17 cellular contexts compared by ENCODE assay signal in the genomic region with DNA sequence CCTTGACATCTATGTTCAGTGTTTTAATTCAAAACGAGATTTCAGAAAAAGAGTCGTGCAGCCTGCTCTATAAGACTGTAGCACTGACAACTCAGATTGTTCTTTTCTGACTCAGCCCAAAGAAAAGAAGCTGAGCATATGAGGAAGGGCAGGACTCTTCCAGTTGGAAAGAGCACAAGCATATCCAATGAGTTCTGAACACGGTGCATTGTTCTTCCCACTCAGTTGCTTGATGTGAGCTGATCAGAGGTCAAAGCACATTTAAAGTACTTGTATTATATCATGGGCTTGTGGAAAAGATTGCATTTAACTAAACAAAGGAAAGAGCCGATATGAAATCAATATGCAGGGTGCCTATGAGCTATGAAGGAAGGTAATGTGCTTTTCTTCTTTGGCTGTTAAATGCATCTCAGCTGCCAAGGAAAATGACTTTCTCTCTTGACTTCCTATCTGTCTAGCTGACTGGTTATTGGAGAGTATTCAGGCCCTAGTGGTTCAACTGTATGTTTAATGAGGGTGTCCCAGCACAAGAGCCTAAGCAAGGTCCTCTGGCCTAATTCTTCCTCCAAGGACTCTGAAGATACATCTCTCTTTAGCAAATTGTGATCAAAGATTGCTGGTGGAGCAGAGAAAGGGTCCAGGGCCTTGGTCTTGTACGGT.
DNase-seq lines count a peak whose midpoint lies in the region; ATAC-seq and TF ChIP-seq lines count a peak whose summit lies in the region.
"Had no signal": no experiment of that assay in that cellular context is flagged by ENCODE, and none has a peak within 500 bp of the region (broad histone marks: within the 10 kb centered on the region; RNA-seq: fewer than 3 reads in every experiment).

No MANE protein-coding gene starts in this region.

- H2AFZ ChIP-seq in GM23338: 0 out of 2 replicates have a peak overlapping the region, but pooled peaks have one; percentile 43

- ATAC-seq in left ventricle myocardium superior (peak; percentile 56), GM23338 (no peak), GM19328 (IDR thresholded peaks at IDR 0.05; ENCODE audit: unreplicated experiment) (no peak)
- ATAC-seq: GM12878 had no signal

- H3K27ac Mint-ChIP-seq in GM23338: no peak overlapping the region
- H3K27ac Mint-ChIP-seq: CD14-positive monocyte; CD4-positive, alpha-beta memory T cell had no signal

- H3K4me2 ChIP-seq in GM23338: no peak overlapping the region
- H3K4me2 ChIP-seq: BLaER1 had no signal

- no peaks in the 10 kb centered on the region for H3K36me3 Mint-ChIP-seq in GM23338 (ENCODE audit: low read depth)
- H3K36me3 Mint-ChIP-seq: CD14-positive monocyte; CD4-positive, alpha-beta memory T cell had no signal

- no peaks in the 10 kb centered on the region for H3F3A ChIP-seq in GM23338 (replicated peaks; ENCODE audit: low read depth)

- H3K4me1 Mint-ChIP-seq in GM23338: peaks cover 3% of the 10 kb centered on the region; the same call in 2 of the 3 replicates
- H3K4me1 Mint-ChIP-seq: CD14-positive monocyte; CD4-positive, alpha-beta memory T cell had no signal

- H3K9me3 Mint-ChIP-seq in GM23338: no peaks in the 10 kb centered on the region
- H3K9me3 Mint-ChIP-seq: CD4-positive, alpha-beta memory T cell had no signal

- H3K36me3 ChIP-seq in left ventricle myocardium inferior: no peaks in the 10 kb centered on the region
- H3K36me3 ChIP-seq in GM23338 (ENCODE audit: insufficient read depth): no peaks in the 10 kb centered on the region
- H3K36me3 ChIP-seq in tibial artery: peaks cover 0 to 3% (median 0%) of the 10 kb centered on the region in 3 donors
- H3K36me3 ChIP-seq: BLaER1, HAP-1 had no signal

- no peaks in the 10 kb centered on the region for H3K27me3 Mint-ChIP-seq in GM23338 (ENCODE audit: insufficient read depth, low read depth, poor library complexity)

- no peaks in the 10 kb centered on the region for H3K9me2 ChIP-seq in GM23338 (ENCODE audit: insufficient read depth)

- no peaks in the 10 kb centered on the region for H3K79me2 ChIP-seq in GM23338 (replicated peaks; ENCODE audit: insufficient read depth)

- H3K4me3 ChIP-seq in left ventricle myocardium inferior (no peak overlapping the region), GM23338 (no peak overlapping the region), tibial artery (no peak overlapping the region)
- H3K4me3 ChIP-seq: BLaER1, GM12878, HAP-1 had no signal

- intact Hi-C loops in left ventricle myocardium superior (cut with micrococcal nuclease) (no loop called here), left ventricle myocardium inferior (cut with micrococcal nuclease) (no loop called here), tibial artery (cut with DNase I; ENCODE audit: low total_unique reads) (no loop called here)

- H3K27me3 ChIP-seq in left ventricle myocardium inferior (ENCODE audit: low read depth) (no peaks in the 10 kb centered on the region), GM23338 (ENCODE audit: insufficient read depth) (no peaks in the 10 kb centered on the region), tibial artery (no peaks in the 10 kb centered on the region)
- H3K27me3 ChIP-seq: BLaER1 had no signal

- H3K9me3 ChIP-seq in left ventricle myocardium inferior (replicated peaks) (no peaks in the 10 kb centered on the region), tibial artery (no peaks in the 10 kb centered on the region)
- H3K9me3 ChIP-seq: BLaER1, HAP-1 had no signal

- H3K27ac ChIP-seq in left ventricle myocardium inferior (replicated peaks) (no peak overlapping the region), GM23338 (ENCODE audit: low read depth) (no peak overlapping the region), tibial artery (no peak overlapping the region)
- H3K27ac ChIP-seq: BLaER1, HL-60 had no signal

- DNase-seq in left ventricle myocardium superior (no peak), left ventricle myocardium inferior (no peak), GM23338 (ENCODE audit: low spot score) (no peak), pons (ENCODE audit: low spot score) (peak; percentile 87), AG20443 (ENCODE audit: low spot score) (no peak), tibial artery (no peak)
- DNase-seq: ACHN; AML-193; Calu3; CD4-positive, alpha-beta memory T cell; DMS79 treated with DMSO at 0.1 percent for 48 hours had no signal

- no peaks in the 10 kb centered on the region for H4K20me1 ChIP-seq in GM23338 (replicated peaks; ENCODE audit: insufficient read depth)
- H4K20me1 ChIP-seq: BLaER1 had no signal

- TF ChIP-seq CTCF in left ventricle myocardium inferior (IDR thresholded peaks at IDR 0.05; ENCODE audit: borderline replicate concordance) (no peak), GM23338 (conservative IDR thresholded peaks at IDR 0.05; ENCODE audit: low read depth in 2 of 2) (no peak), tibial artery (IDR thresholded peaks at IDR 0.05) (no peak)

- H3K4me1 ChIP-seq in left ventricle myocardium inferior (peaks cover 20% of the 10 kb centered on the region), GM23338 (ENCODE audit: insufficient read depth) (peaks cover 4% of the 10 kb centered on the region; the same call in 1 of the 2 replicates), tibial artery (no peaks in the 10 kb centered on the region)
- H3K4me1 ChIP-seq: HAP-1 had no signal

- H3K4me3 Mint-ChIP-seq in GM23338: no peak overlapping the region
- H3K4me3 Mint-ChIP-seq: CD14-positive monocyte; CD4-positive, alpha-beta memory T cell had no signal

TF ChIP-seq in GM23338, 12 proteins besides CTCF, POLR2A, EP300 and RAD21 (continues in another document):
- TF ChIP-seq POLR2AphosphoS5 (IDR thresholded peaks at IDR 0.05; ENCODE audit: low read depth) (no peak), EZH2phosphoT487 (IDR thresholded peaks at IDR 0.05; ENCODE audit: unreplicated experiment) (no peak), ZNF331 (CRISPR knock-in tag; IDR thresholded peaks at IDR 0.05; ENCODE audit: low read depth) (no peak), JUNB (IDR thresholded peaks at IDR 0.05; ENCODE audit: unreplicated experiment) (no peak)
- TF ChIP-seq, protein P1, sequence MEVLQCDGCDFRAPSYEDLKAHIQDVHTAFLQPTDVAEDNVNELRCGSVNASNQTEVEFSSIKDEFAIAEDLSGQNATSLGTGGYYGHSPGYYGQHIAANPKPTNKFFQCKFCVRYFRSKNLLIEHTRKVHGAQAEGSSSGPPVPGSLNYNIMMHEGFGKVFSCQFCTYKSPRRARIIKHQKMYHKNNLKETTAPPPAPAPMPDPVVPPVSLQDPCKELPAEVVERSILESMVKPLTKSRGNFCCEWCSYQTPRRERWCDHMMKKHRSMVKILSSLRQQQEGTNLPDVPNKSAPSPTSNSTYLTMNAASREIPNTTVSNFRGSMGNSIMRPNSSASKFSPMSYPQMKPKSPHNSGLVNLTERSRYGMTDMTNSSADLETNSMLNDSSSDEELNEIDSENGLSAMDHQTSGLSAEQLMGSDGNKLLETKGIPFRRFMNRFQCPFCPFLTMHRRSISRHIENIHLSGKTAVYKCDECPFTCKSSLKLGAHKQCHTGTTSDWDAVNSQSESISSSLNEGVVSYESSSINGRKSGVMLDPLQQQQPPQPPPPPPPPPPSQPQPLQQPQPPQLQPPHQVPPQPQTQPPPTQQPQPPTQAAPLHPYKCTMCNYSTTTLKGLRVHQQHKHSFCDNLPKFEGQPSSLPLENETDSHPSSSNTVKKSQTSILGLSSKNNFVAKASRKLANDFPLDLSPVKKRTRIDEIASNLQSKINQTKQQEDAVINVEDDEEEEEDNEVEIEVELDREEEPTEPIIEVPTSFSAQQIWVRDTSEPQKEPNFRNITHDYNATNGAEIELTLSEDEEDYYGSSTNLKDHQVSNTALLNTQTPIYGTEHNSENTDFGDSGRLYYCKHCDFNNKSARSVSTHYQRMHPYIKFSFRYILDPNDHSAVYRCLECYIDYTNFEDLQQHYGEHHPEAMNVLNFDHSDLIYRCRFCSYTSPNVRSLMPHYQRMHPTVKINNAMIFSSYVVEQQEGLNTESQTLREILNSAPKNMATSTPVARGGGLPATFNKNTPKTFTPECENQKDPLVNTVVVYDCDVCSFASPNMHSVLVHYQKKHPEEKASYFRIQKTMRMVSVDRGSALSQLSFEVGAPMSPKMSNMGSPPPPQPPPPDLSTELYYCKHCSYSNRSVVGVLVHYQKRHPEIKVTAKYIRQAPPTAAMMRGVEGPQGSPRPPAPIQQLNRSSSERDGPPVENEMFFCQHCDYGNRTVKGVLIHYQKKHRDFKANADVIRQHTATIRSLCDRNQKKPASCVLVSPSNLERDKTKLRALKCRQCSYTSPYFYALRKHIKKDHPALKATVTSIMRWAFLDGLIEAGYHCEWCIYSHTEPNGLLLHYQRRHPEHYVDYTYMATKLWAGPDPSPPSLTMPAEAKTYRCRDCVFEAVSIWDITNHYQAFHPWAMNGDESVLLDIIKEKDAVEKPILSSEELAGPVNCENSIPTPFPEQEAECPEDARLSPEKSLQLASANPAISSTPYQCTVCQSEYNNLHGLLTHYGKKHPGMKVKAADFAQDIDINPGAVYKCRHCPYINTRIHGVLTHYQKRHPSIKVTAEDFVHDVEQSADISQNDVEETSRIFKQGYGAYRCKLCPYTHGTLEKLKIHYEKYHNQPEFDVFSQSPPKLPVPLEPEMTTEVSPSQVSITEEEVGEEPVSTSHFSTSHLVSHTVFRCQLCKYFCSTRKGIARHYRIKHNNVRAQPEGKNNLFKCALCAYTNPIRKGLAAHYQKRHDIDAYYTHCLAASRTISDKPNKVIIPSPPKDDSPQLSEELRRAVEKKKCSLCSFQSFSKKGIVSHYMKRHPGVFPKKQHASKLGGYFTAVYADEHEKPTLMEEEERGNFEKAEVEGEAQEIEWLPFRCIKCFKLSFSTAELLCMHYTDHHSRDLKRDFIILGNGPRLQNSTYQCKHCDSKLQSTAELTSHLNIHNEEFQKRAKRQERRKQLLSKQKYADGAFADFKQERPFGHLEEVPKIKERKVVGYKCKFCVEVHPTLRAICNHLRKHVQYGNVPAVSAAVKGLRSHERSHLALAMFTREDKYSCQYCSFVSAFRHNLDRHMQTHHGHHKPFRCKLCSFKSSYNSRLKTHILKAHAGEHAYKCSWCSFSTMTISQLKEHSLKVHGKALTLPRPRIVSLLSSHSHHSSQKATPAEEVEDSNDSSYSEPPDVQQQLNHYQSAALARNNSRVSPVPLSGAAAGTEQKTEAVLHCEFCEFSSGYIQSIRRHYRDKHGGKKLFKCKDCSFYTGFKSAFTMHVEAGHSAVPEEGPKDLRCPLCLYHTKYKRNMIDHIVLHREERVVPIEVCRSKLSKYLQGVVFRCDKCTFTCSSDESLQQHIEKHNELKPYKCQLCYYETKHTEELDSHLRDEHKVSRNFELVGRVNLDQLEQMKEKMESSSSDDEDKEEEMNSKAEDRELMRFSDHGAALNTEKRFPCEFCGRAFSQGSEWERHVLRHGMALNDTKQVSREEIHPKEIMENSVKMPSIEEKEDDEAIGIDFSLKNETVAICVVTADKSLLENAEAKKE (CRISPR knock-in tag; IDR thresholded peaks at IDR 0.05): no peak
